Comparison of ENCODE assay signal across 1 cellular context in genomic region chr11:17986007-17986710, GRCh38.
TF ChIP-seq lines count a peak whose summit lies in the region.

No MANE protein-coding gene starts in this region.

TF ChIP-seq in WTC11, 78 proteins besides CTCF, POLR2A, EP300 and RAD21 (continued from another document):
- TF ChIP-seq ARID4B (CRISPR knock-in tag; IDR thresholded peaks at IDR 0.05; ENCODE audit: borderline replicate concordance) (no peak), EMX1 (CRISPR knock-in tag; IDR thresholded peaks at IDR 0.05) (no peak), FOXP1 (CRISPR knock-in tag; IDR thresholded peaks at IDR 0.05; ENCODE audit: borderline replicate concordance) (no peak), E2F5 (CRISPR knock-in tag; IDR thresholded peaks at IDR 0.05) (no peak)
